27 cellular contexts compared by ENCODE assay signal in genomic region chr1:197126698-197127097, GRCh38. TPM values are rescaled to one million over a fixed set of nuclear protein-coding genes. Genes with fewer than 3 reads are reported as not detected.
"Had no signal": no experiment of that assay in that cellular context is flagged by ENCODE, and none has a peak within 500 bp of the region (broad histone marks: within the 10 kb centered on the region; RNA-seq: fewer than 3 reads in every experiment).

No MANE protein-coding gene starts in this region.

- H3K9me3 ChIP-seq: gastroesophageal sphincter, lower lobe of right lung, pancreas, tibial artery had no signal

- FAIRE-seq: keratinocyte, pancreas had no signal

- H3K36me3 ChIP-seq: brain microvascular endothelial cell, gastroesophageal sphincter, lower lobe of right lung, pancreas, tibial artery had no signal

- DNase-seq: activated CD4-positive, alpha-beta T cell treated with anti-CD3 and anti-CD28 coated beads, Interleukin-2, amount 50 U/mL, for 1 hour; activated CD8-positive, alpha-beta T cell treated with anti-CD3 and anti-CD28 coated beads, Interleukin-2, amount 10 ng/mL, durations not matched to agents 7 days and 5 days; activated gamma-delta T cell treated with Interleukin-2 at 50 U/mL for 16 hours; aorta; brain microvascular endothelial cell; caudate nucleus; dermis blood vessel endothelial cell; effector CD8-positive, alpha-beta T cell; head of caudate nucleus; left colon; lower lobe of right lung; natural killer cell; pancreas; right cardiac atrium; stimulated activated CD4-positive, alpha-beta T cell treated with anti-CD3 and anti-CD28 coated beads, Interleukin-1b, Interleukin-23, amount 100 ng/mL, for 48 hours; stimulated activated naive CD8-positive, alpha-beta T cell treated with anti-CD3 and anti-CD28 coated beads, Interleukin-15, amount 100 ng/mL, for 72 hours; tibial artery had no signal

- H3K27me3 ChIP-seq: brain microvascular endothelial cell, gastroesophageal sphincter, pancreas, tibial artery had no signal

- H3K4me3 ChIP-seq: gastroesophageal sphincter, lower lobe of right lung, pancreas, skin epidermis, tibial artery had no signal

- H3K27ac ChIP-seq: brain microvascular endothelial cell, gastroesophageal sphincter, lower lobe of right lung, pancreas, skin epidermis, tibial artery had no signal

- H3K4me1 ChIP-seq: gastroesophageal sphincter, lower lobe of right lung, pancreas had no signal

- ATAC-seq: activated CD4-positive, CD25-positive, alpha-beta regulatory T cell treated with anti-CD3 and anti-CD28 coated beads, Interleukin-2, amount 50 U/mL, for 24 hours; activated CD8-positive, alpha-beta T cell treated with anti-CD3 and anti-CD28 coated beads, Interleukin-2, amount 10 ng/mL, durations not matched to agents 7 days and 5 days; activated naive CD4-positive, alpha-beta T cell treated with anti-CD3 and anti-CD28 coated beads, Interleukin-2, amount 50 U/mL, for 72 hours; esophagus mucosa; gastroesophageal sphincter; left colon; lower lobe of right lung; natural killer cell; pancreas; right cardiac atrium; stimulated activated naive CD8-positive, alpha-beta T cell treated with anti-CD3 and anti-CD28 coated beads, Interleukin-15, amount 100 ng/mL, for 72 hours had no signal

RNA-seq across cellular contexts. Expression of gene F13B, which starts 59.6 kb away (rescaled TPM):
- total RNA-seq: activated CD8-positive, alpha-beta T cell treated with anti-CD3 and anti-CD28 coated beads, Interleukin-2, amount 10 ng/mL, durations not matched to agents 7 days and 5 days; activated naive CD4-positive, alpha-beta T cell treated with anti-CD3 and anti-CD28 coated beads, Interleukin-2, amount 50 U/mL, for 72 hours; aorta; dermis blood vessel endothelial cell; esophagus mucosa; gastroesophageal sphincter; left colon; lower lobe of right lung; natural killer cell; pancreas; pulmonary artery endothelial cell; right cardiac atrium; T-helper 2 cell treated with Interferon-gamma antibody and Interleukin-4, amounts not matched to agents 100 ng/mL and 5 ng/mL, for 36 hours; urinary bladder had no signal
- polyA plus RNA-seq: adipose tissue, aorta, keratinocyte, pancreas, right cardiac atrium had no signal
